ENCODE assay signal across 8 cellular contexts in genomic region chr20:26010942-26011276, GRCh38.
DNase-seq lines count a peak whose midpoint lies in the region; ATAC-seq, FAIRE-seq and TF ChIP-seq lines count a peak whose summit lies in the region.
"Not testable (repeated sequence)": the region's sequence is repeated elsewhere in the genome, so short reads cannot be mapped to it uniquely, and the experiment has no call there.

No MANE protein-coding gene starts in this region.

- not testable (repeated sequence) for H3K9ac ChIP-seq in endothelial cell of umbilical vein (replicated peaks; ENCODE audit: extremely low read depth, insufficient read depth, low read length)

- not testable (repeated sequence) for H3K27me3 ChIP-seq in CD8-positive, alpha-beta T cell (ENCODE audit: insufficient read depth, low read length); SJCRH30; endothelial cell of umbilical vein (ENCODE audit: control insufficient read depth in 2 of 2, insufficient read depth in 2 of 2, low read length in 2 of 2)

- H3K36me3 ChIP-seq in CD8-positive, alpha-beta T cell (ENCODE audit: insufficient read depth, low read length); SJCRH30; endothelial cell of umbilical vein (ENCODE audit: control insufficient read depth in 2 of 2, extremely low read depth in 1 of 2, insufficient read depth in 2 of 2, low read length in 2 of 2): not testable (repeated sequence)

- not testable (repeated sequence) for H3K4me1 ChIP-seq in CD8-positive, alpha-beta T cell (ENCODE audit: insufficient read depth, low read length); SJCRH30; endothelial cell of umbilical vein (ENCODE audit: control insufficient read depth, extremely low read depth, insufficient read depth, low read length)

- not testable (repeated sequence) for H3K9me3 Mint-ChIP-seq in CD8-positive, alpha-beta T cell; HFFc6; activated CD8-positive, alpha-beta T cell treated with anti-CD3 and anti-CD28 coated beads, Interleukin-2, amount 10 ng/mL, durations not matched to agents 7 days and 5 days (ENCODE audit: insufficient read depth); activated naive CD8-positive, alpha-beta T cell treated with anti-CD3 and anti-CD28 coated beads for 36 hours; mesothelial cell of epicardium; stimulated activated memory B cell treated with anti-CD40 and anti-IgM and Interleukin-4, amounts not matched to agents 10 μg/mL and 1 μg/mL and 100 μg/mL, for 72 hours

- POLR2A ChIA-PET in CD8-positive, alpha-beta T cell (lab: Charles Lee); activated CD8-positive, alpha-beta T cell treated with anti-CD3 and anti-CD28 coated beads, Interleukin-2, amount 10 ng/mL, durations not matched to agents 7 days and 5 days (lab: Charles Lee); endothelial cell of umbilical vein (lab: Charles Lee): not testable (repeated sequence)

- not testable (repeated sequence) for TF ChIP-seq CTCF in CD8-positive, alpha-beta T cell (IDR thresholded peaks at IDR 0.05); HFFc6 (IDR thresholded peaks at IDR 0.05); endothelial cell of umbilical vein (IDR thresholded peaks at IDR 0.05; ENCODE audit: extremely low read depth in 1 of 2, insufficient read depth in 1 of 2, low read depth in 1 of 2, low read length in 2 of 2); mesothelial cell of epicardium (IDR thresholded peaks at IDR 0.05; ENCODE audit: unreplicated experiment)

- intact Hi-C loops in CD8-positive, alpha-beta T cell (cut with DNase I, micrococcal nuclease); endothelial cell of umbilical vein (cut with micrococcal nuclease): not testable (repeated sequence)

- dilution Hi-C loops in endothelial cell of umbilical vein (cut with MboI; ENCODE audit: extremely low pct_ligation_motif_present, low sequenced_read_pairs) = not testable (repeated sequence)

- H3K4me1 Mint-ChIP-seq in CD8-positive, alpha-beta T cell (ENCODE audit: low read depth); activated CD8-positive, alpha-beta T cell treated with anti-CD3 and anti-CD28 coated beads, Interleukin-2, amount 10 ng/mL, durations not matched to agents 7 days and 5 days (ENCODE audit: low read depth); activated naive CD8-positive, alpha-beta T cell treated with anti-CD3 and anti-CD28 coated beads for 36 hours; mesothelial cell of epicardium: not testable (repeated sequence)
- peaks cover 10% of the 10 kb centered on the region for H3K4me1 Mint-ChIP-seq in HFFc6 (ENCODE audit: low read depth)
- peaks cover 11% of the 10 kb centered on the region for H3K4me1 Mint-ChIP-seq in stimulated activated memory B cell treated with anti-CD40 and anti-IgM and Interleukin-4, amounts not matched to agents 10 μg/mL and 1 μg/mL and 100 μg/mL, for 72 hours

- not testable (repeated sequence) for H3K27me3 Mint-ChIP-seq in CD8-positive, alpha-beta T cell (ENCODE audit: low read depth); HFFc6 (ENCODE audit: insufficient read depth); activated CD8-positive, alpha-beta T cell treated with anti-CD3 and anti-CD28 coated beads, Interleukin-2, amount 10 ng/mL, durations not matched to agents 7 days and 5 days (ENCODE audit: low read depth); activated naive CD8-positive, alpha-beta T cell treated with anti-CD3 and anti-CD28 coated beads for 36 hours; mesothelial cell of epicardium (ENCODE audit: low read depth); stimulated activated memory B cell treated with anti-CD40 and anti-IgM and Interleukin-4, amounts not matched to agents 10 μg/mL and 1 μg/mL and 100 μg/mL, for 72 hours

- CTCF ChIA-PET in CD8-positive, alpha-beta T cell (lab: Charles Lee); activated CD8-positive, alpha-beta T cell treated with anti-CD3 and anti-CD28 coated beads, Interleukin-2, amount 10 ng/mL, durations not matched to agents 7 days and 5 days (lab: Charles Lee); endothelial cell of umbilical vein (lab: Charles Lee): not testable (repeated sequence)

- not testable (repeated sequence) for BruUV-seq in endothelial cell of umbilical vein (replicated peaks; lab: Mats Ljungman, UMichigan)

- H3K36me3 Mint-ChIP-seq in CD8-positive, alpha-beta T cell; HFFc6 (ENCODE audit: low read depth); activated CD8-positive, alpha-beta T cell treated with anti-CD3 and anti-CD28 coated beads, Interleukin-2, amount 10 ng/mL, durations not matched to agents 7 days and 5 days (ENCODE audit: low read depth); activated naive CD8-positive, alpha-beta T cell treated with anti-CD3 and anti-CD28 coated beads for 36 hours; mesothelial cell of epicardium; stimulated activated memory B cell treated with anti-CD40 and anti-IgM and Interleukin-4, amounts not matched to agents 10 μg/mL and 1 μg/mL and 100 μg/mL, for 72 hours: not testable (repeated sequence)

- H3K79me2 ChIP-seq in endothelial cell of umbilical vein (ENCODE audit: control insufficient read depth, insufficient read depth, low read length) = not testable (repeated sequence)

- TF ChIP-seq POLR2A in endothelial cell of umbilical vein (IDR thresholded peaks at IDR 0.05; ENCODE audit: low read depth, low read length) = not testable (repeated sequence)

- not testable (repeated sequence) for H3K4me3 ChIP-seq in CD8-positive, alpha-beta T cell (ENCODE audit: low read depth, low read length); endothelial cell of umbilical vein (replicated peaks in 1 of 3; ENCODE audit: insufficient read depth in 1 of 3, low read depth in 1 of 3, low read length in 3 of 3)
- H3K4me3 ChIP-seq in SJCRH30 = peak overlapping the region; percentile 92

- peak; percentile 72 for FAIRE-seq in endothelial cell of umbilical vein (lab: Jason Lieb, UNC)

- not testable (repeated sequence) for H3K9me1 ChIP-seq in endothelial cell of umbilical vein (replicated peaks; ENCODE audit: control insufficient read depth, extremely low read depth, insufficient read depth, low read length)

- not testable (repeated sequence) for H3K27ac ChIP-seq in CD8-positive, alpha-beta T cell (ENCODE audit: low read depth, low read length); endothelial cell of umbilical vein (ENCODE audit: insufficient read depth, low read depth, low read length)
- H3K27ac ChIP-seq in SJCRH30 = peak overlapping the region; percentile 72

- not testable (repeated sequence) for H3K9me3 ChIP-seq in CD8-positive, alpha-beta T cell (ENCODE audit: low read length); SJCRH30 (replicated peaks); endothelial cell of umbilical vein (replicated peaks; ENCODE audit: control insufficient read depth, insufficient read depth, low read length)

- H3K4me2 ChIP-seq in endothelial cell of umbilical vein (ENCODE audit: insufficient read depth, low read length) = not testable (repeated sequence)

- not testable (repeated sequence) for H4K20me1 ChIP-seq in endothelial cell of umbilical vein (replicated peaks; ENCODE audit: control insufficient read depth, extremely low read depth, insufficient read depth, low read length)

- H3K27ac Mint-ChIP-seq in CD8-positive, alpha-beta T cell; HFFc6; activated CD8-positive, alpha-beta T cell treated with anti-CD3 and anti-CD28 coated beads, Interleukin-2, amount 10 ng/mL, durations not matched to agents 7 days and 5 days; activated naive CD8-positive, alpha-beta T cell treated with anti-CD3 and anti-CD28 coated beads for 36 hours: not testable (repeated sequence)
- peak overlapping the region; percentile 99 for H3K27ac Mint-ChIP-seq in mesothelial cell of epicardium
- H3K27ac Mint-ChIP-seq in stimulated activated memory B cell treated with anti-CD40 and anti-IgM and Interleukin-4, amounts not matched to agents 10 μg/mL and 1 μg/mL and 100 μg/mL, for 72 hours = peak overlapping the region; percentile 95

- not testable (repeated sequence) for ATAC-seq in CD8-positive, alpha-beta T cell; activated CD8-positive, alpha-beta T cell treated with anti-CD3 and anti-CD28 coated beads, Interleukin-2, amount 10 ng/mL, durations not matched to agents 7 days and 5 days; stimulated activated memory B cell treated with anti-CD40 and anti-IgM and Interleukin-4, amounts not matched to agents 10 μg/mL and 1 μg/mL and 100 μg/mL, for 72 hours

- H3K4me3 Mint-ChIP-seq in CD8-positive, alpha-beta T cell = peak overlapping the region; percentile 97
- peak overlapping the region; percentile 91; the same call in 1 of the 2 replicates for H3K4me3 Mint-ChIP-seq in HFFc6
- H3K4me3 Mint-ChIP-seq in activated CD8-positive, alpha-beta T cell treated with anti-CD3 and anti-CD28 coated beads, Interleukin-2, amount 10 ng/mL, durations not matched to agents 7 days and 5 days = peak overlapping the region; percentile 88
- peak overlapping the region; percentile 94 for H3K4me3 Mint-ChIP-seq in activated naive CD8-positive, alpha-beta T cell treated with anti-CD3 and anti-CD28 coated beads for 36 hours
- peak overlapping the region; percentile 94 for H3K4me3 Mint-ChIP-seq in mesothelial cell of epicardium
- H3K4me3 Mint-ChIP-seq in stimulated activated memory B cell treated with anti-CD40 and anti-IgM and Interleukin-4, amounts not matched to agents 10 μg/mL and 1 μg/mL and 100 μg/mL, for 72 hours = peak overlapping the region; percentile 96

- H2AFZ ChIP-seq in endothelial cell of umbilical vein (ENCODE audit: low read depth, low read length) = not testable (repeated sequence)

- DNase-seq in CD8-positive, alpha-beta T cell; HFFc6; SJCRH30; activated CD8-positive, alpha-beta T cell treated with anti-CD3 and anti-CD28 coated beads, Interleukin-2, amount 10 ng/mL, durations not matched to agents 7 days and 5 days; activated naive CD8-positive, alpha-beta T cell treated with anti-CD3 and anti-CD28 coated beads for 36 hours; endothelial cell of umbilical vein (ENCODE audit: low read depth, low spot score); mesothelial cell of epicardium (ENCODE audit: low spot score in 2 of 2, unreplicated experiment in 2 of 2): not testable (repeated sequence)
